ENCODE assay signal across 11 cellular contexts in the genomic region with DNA sequence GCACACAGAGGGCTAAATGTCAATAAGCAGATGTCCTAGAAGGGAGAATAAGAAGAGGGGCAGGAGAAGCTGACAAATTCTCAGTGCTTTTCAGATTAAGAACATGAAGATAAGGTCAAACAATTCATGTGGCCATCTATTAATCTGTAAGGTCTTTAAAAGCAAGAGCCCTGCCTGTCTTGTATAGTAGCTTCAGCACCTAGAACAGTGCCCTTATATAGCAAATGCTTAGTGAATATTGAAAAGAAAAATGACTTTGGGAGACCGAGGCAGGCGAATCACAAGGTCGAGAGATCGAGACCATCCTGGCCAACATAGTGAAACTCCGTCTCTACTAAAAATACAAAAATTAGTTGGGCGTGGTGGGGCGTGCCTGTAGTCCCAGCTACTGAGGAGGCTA. TPM values are rescaled to one million over a fixed set of nuclear protein-coding genes. Genes with fewer than 3 reads are reported as not detected.
"Had no signal": no experiment of that assay in that cellular context is flagged by ENCODE, and none has a peak within 500 bp of the region (broad histone marks: within the 10 kb centered on the region; RNA-seq: fewer than 3 reads in every experiment).

No MANE protein-coding gene starts in this region.

- H3K27ac Mint-ChIP-seq: GM23338, HFFc6 had no signal

- H3K36me3 ChIP-seq: HAP-1 had no signal

- H3K4me1 Mint-ChIP-seq: GM23338, H9 had no signal

- DNase-seq: GM23248, GOT3, H7, H9, HCEC 1CT, HFFc6 had no signal

- H3K9ac ChIP-seq: GM23248 had no signal

- H3K9me3 ChIP-seq: HAP-1 had no signal

- H3K27ac ChIP-seq: GM23248 had no signal

- H2AFZ ChIP-seq: GM23248, GM23338 had no signal

- H3K4me3 ChIP-seq: GM23248, GM23338, HAP-1 had no signal

- H3K4me3 Mint-ChIP-seq: GM23338, H9, HFFc6 had no signal

- H3K4me1 ChIP-seq: HAP-1 had no signal

- H3K4me2 ChIP-seq: GM23338 had no signal

- H3K9me3 Mint-ChIP-seq: GM23338, H9, HFFc6 had no signal

- ATAC-seq: GM23338, HCT116 had no signal

RNA-seq across cellular contexts. Expression of a gene that starts 18.1 kb away (rescaled TPM):
- total RNA-seq: GM23248, GM23338, H1, H4, H7, H9, HFFc6 had no signal
- polyA plus RNA-seq: GM23248, H1 had no signal
